22 cellular contexts compared by ENCODE assay signal in genomic region chr2:55859875-55860274, GRCh38.
"Had no signal": no experiment of that assay in that cellular context is flagged by ENCODE, and none has a peak within 500 bp of the region (broad histone marks: within the 10 kb centered on the region; RNA-seq: fewer than 3 reads in every experiment).

No MANE protein-coding gene starts in this region.

- H3K27ac Mint-ChIP-seq: activated CD8-positive, alpha-beta T cell treated with anti-CD3 and anti-CD28 coated beads for 36 hours; activated naive CD4-positive, alpha-beta T cell treated with anti-CD3 and anti-CD28 coated beads, Interleukin-2, amount 10 ng/mL, durations not matched to agents 7 days and 5 days; activated naive CD8-positive, alpha-beta T cell treated with anti-CD3 and anti-CD28 coated beads for 36 hours; activated T-cell treated with anti-CD3 and anti-CD28 coated beads, Interleukin-2, amount 50 U/mL, for 72 hours; activated T-helper 2 cell treated with anti-CD3 and anti-CD28 coated beads, Interferon-gamma antibody, Interleukin-2, Interleukin-4, amounts not matched to agents 10 μg/mL and 5 μg/mL and 100 μg/mL, durations not matched to agents 14 hours and 24 hours and 36 hours; T-cell had no signal

- H3K36me3 Mint-ChIP-seq: activated naive CD4-positive, alpha-beta T cell treated with anti-CD3 and anti-CD28 coated beads, Interleukin-2, amount 10 ng/mL, durations not matched to agents 7 days and 5 days; activated naive CD8-positive, alpha-beta T cell treated with anti-CD3 and anti-CD28 coated beads for 36 hours; T-cell had no signal

- ATAC-seq: activated CD4-positive, CD25-positive, alpha-beta regulatory T cell treated with anti-CD3 and anti-CD28 coated beads, Interleukin-2, amount 50 U/mL, for 24 hours; activated CD8-positive, alpha-beta T cell treated with anti-CD3 and anti-CD28 coated beads for 36 hours; activated T-cell treated with anti-CD3 and anti-CD28 coated beads, Interleukin-2, amount 50 U/mL, for 72 hours; Right ventricle myocardium inferior; T-cell had no signal

- H3K36me3 ChIP-seq: WERI-Rb-1 had no signal

- DNase-seq: activated CD4-positive, alpha-beta T cell treated with anti-CD3 and anti-CD28 coated beads for 4 hours; activated CD8-positive, alpha-beta memory T cell treated with anti-CD3 and anti-CD28 coated beads, Interleukin-2, amount 50 U/mL, for 4 hours; activated CD8-positive, alpha-beta T cell treated with anti-CD3 and anti-CD28 coated beads for 36 hours; activated gamma-delta T cell treated with Interleukin-2 at 50 U/mL for 16 hours; activated naive CD4-positive, alpha-beta T cell treated with anti-CD3 and anti-CD28 coated beads, Interleukin-2, amount 10 ng/mL, durations not matched to agents 7 days and 5 days; activated naive CD8-positive, alpha-beta T cell treated with anti-CD3 and anti-CD28 coated beads for 36 hours; activated T-cell treated with anti-CD3 and anti-CD28 coated beads, Interleukin-2, amount 50 U/mL, for 72 hours; KG1; NCI-H1105; NCI-H1436; NCI-H187; NCI-H2081; NCI-H446; NCI-H524; T-cell; T-helper 2 cell; T1000; WERI-Rb-1 had no signal

- H3K4me3 Mint-ChIP-seq: activated CD8-positive, alpha-beta T cell treated with anti-CD3 and anti-CD28 coated beads for 36 hours; activated naive CD4-positive, alpha-beta T cell treated with anti-CD3 and anti-CD28 coated beads, Interleukin-2, amount 10 ng/mL, durations not matched to agents 7 days and 5 days; activated naive CD8-positive, alpha-beta T cell treated with anti-CD3 and anti-CD28 coated beads for 36 hours; activated T-cell treated with anti-CD3 and anti-CD28 coated beads, Interleukin-2, amount 50 U/mL, for 72 hours; T-cell had no signal

- H3K9me3 Mint-ChIP-seq: activated CD8-positive, alpha-beta T cell treated with anti-CD3 and anti-CD28 coated beads for 36 hours; activated naive CD4-positive, alpha-beta T cell treated with anti-CD3 and anti-CD28 coated beads, Interleukin-2, amount 10 ng/mL, durations not matched to agents 7 days and 5 days; activated naive CD8-positive, alpha-beta T cell treated with anti-CD3 and anti-CD28 coated beads for 36 hours; activated T-cell treated with anti-CD3 and anti-CD28 coated beads, Interleukin-2, amount 50 U/mL, for 72 hours; activated T-helper 2 cell treated with anti-CD3 and anti-CD28 coated beads, Interferon-gamma antibody, Interleukin-2, Interleukin-4, amounts not matched to agents 10 μg/mL and 5 μg/mL and 100 μg/mL, durations not matched to agents 14 hours and 24 hours and 36 hours; T-cell had no signal

- H3K27me3 Mint-ChIP-seq: activated CD8-positive, alpha-beta T cell treated with anti-CD3 and anti-CD28 coated beads for 36 hours; activated naive CD4-positive, alpha-beta T cell treated with anti-CD3 and anti-CD28 coated beads, Interleukin-2, amount 10 ng/mL, durations not matched to agents 7 days and 5 days; activated naive CD8-positive, alpha-beta T cell treated with anti-CD3 and anti-CD28 coated beads for 36 hours had no signal

- H3K4me3 ChIP-seq: SK-N-MC had no signal

- H3K27ac ChIP-seq: SK-N-MC, WERI-Rb-1 had no signal

- H3K4me1 Mint-ChIP-seq: activated naive CD4-positive, alpha-beta T cell treated with anti-CD3 and anti-CD28 coated beads, Interleukin-2, amount 10 ng/mL, durations not matched to agents 7 days and 5 days; activated naive CD8-positive, alpha-beta T cell treated with anti-CD3 and anti-CD28 coated beads for 36 hours; T-cell had no signal
